In the genomic region with DNA sequence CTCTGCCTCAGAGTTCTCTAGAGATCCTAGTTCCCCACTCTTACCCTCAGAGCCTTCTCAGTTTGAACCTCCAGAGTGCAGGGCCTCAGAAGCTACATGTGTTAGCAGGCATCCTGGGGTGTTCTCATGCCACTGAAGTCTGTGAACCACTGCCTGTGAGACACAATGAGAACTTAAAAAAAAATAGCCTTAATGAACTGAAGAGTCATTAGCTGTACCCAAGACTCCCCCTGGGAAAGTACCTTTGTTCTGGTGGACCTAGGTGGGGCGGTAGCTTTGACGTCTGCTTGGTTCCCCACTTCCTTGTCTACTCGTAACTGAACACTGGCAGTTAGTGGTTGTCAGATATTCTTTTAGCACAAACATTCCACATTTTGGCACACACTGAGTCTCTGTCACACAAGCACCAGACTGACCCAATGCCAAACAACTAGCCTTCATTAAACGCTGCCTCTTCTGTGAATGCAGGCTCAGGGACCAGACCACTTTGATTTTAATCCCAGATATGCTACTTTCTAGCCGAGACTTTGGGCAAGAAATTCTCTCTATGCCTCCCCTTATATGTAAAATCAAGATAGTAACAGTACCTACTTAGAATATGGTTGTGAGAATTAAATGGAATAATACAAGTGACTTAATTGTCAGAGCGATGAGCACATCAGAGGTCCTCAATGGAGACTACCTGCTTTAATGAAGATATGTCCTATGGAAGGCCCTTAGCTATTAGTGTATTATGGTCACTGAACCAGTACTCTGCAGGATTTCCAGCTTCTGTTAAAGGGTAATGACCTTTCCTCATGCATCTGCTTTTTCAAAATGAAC, we compare ENCODE assay signal across 8 cellular contexts.
A peak's percentile ranks its signal among the peaks of the same experiment; 100 is the strongest.
DNase-seq lines count a peak whose midpoint lies in the region; ATAC-seq and FAIRE-seq lines count a peak whose summit lies in the region.

No MANE protein-coding gene starts in this region.

- no peaks in the 10 kb centered on the region for H3K27me3 Mint-ChIP-seq in T-helper 2 cell treated with Interferon-gamma antibody and Interleukin-4, amounts not matched to agents 5 μg/mL and 100 μg/mL, for 36 hours (ENCODE audit: low read depth)
- H3K27me3 Mint-ChIP-seq in naive thymus-derived CD8-positive, alpha-beta T cell, result no peaks in the 10 kb centered on the region

- peaks cover 9% of the 10 kb centered on the region for H3K9me3 Mint-ChIP-seq in T-helper 2 cell treated with Interferon-gamma antibody and Interleukin-4, amounts not matched to agents 5 μg/mL and 100 μg/mL, for 36 hours
- no peaks in the 10 kb centered on the region for H3K9me3 Mint-ChIP-seq in naive thymus-derived CD8-positive, alpha-beta T cell

- peak; percentile 75 for DNase-seq in T-helper 2 cell treated with Interferon-gamma antibody and Interleukin-4, amounts not matched to agents 5 μg/mL and 100 μg/mL, for 36 hours (ENCODE audit: low spot score)
- DNase-seq in naive thymus-derived CD8-positive, alpha-beta T cell, result peak in 3 of 10 donors; percentile 22 to 62 (median 46)
- DNase-seq in RCC 7860 (ENCODE audit: low spot score), result no peak
- DNase-seq in NCI-H1092 (lab: John Stamatoyannopoulos, UW), result no peak
- no peak for DNase-seq in cortex of kidney (lab: John Stamatoyannopoulos, UW)
- DNase-seq in HCEC 1CT, result no peak

- H3K36me3 Mint-ChIP-seq in T-helper 2 cell treated with Interferon-gamma antibody and Interleukin-4, amounts not matched to agents 5 μg/mL and 100 μg/mL, for 36 hours (ENCODE audit: low read depth), result peaks cover 52% of the 10 kb centered on the region
- H3K36me3 Mint-ChIP-seq in naive thymus-derived CD8-positive, alpha-beta T cell, result no peaks in the 10 kb centered on the region

- H3K27ac Mint-ChIP-seq in T-helper 2 cell treated with Interferon-gamma antibody and Interleukin-4, amounts not matched to agents 5 μg/mL and 100 μg/mL, for 36 hours, result peak overlapping the region; percentile 96
- H3K27ac Mint-ChIP-seq in naive thymus-derived CD8-positive, alpha-beta T cell, result peak overlapping the region in 8 of 10 donors; percentile 6 to 94 (median 66)

- H3K4me3 Mint-ChIP-seq in T-helper 2 cell treated with Interferon-gamma antibody and Interleukin-4, amounts not matched to agents 5 μg/mL and 100 μg/mL, for 36 hours, result peak overlapping the region; percentile 85
- peak overlapping the region in 1 of 10 donors; percentile 60 for H3K4me3 Mint-ChIP-seq in naive thymus-derived CD8-positive, alpha-beta T cell

- POLR2A ChIA-PET in naive thymus-derived CD8-positive, alpha-beta T cell (lab: Charles Lee), result no interaction called here

- peaks cover 52% of the 10 kb centered on the region for H3K4me1 Mint-ChIP-seq in T-helper 2 cell treated with Interferon-gamma antibody and Interleukin-4, amounts not matched to agents 5 μg/mL and 100 μg/mL, for 36 hours (ENCODE audit: low read depth)
- H3K4me1 Mint-ChIP-seq in naive thymus-derived CD8-positive, alpha-beta T cell, result peaks cover 0 to 59% (median under 1%) of the 10 kb centered on the region in 4 donors

- FAIRE-seq in RCC 7860 (lab: Jason Lieb, UNC), result no peak

- ATAC-seq in GM18873 (IDR thresholded peaks at IDR 0.05; ENCODE audit: low FRiP score, unreplicated experiment) (peak; percentile 77), HG02571 (IDR thresholded peaks at IDR 0.05; ENCODE audit: unreplicated experiment) (peak; percentile 84)
- ATAC-seq in naive thymus-derived CD8-positive, alpha-beta T cell, result peak; percentile 45 to 88
